2 cellular contexts compared by ENCODE assay signal in genomic region chr22:17580461-17581031, GRCh38.
TF ChIP-seq lines count a peak whose summit lies in the region.

No MANE protein-coding gene starts in this region.

TF ChIP-seq in A549, 52 proteins besides CTCF, POLR2A, EP300 and RAD21:
- no peak for TF ChIP-seq PHF8 (IDR thresholded peaks at IDR 0.05; ENCODE audit: borderline replicate concordance, low read depth)
- no peak for TF ChIP-seq HMGXB4 (CRISPR knock-in tag; IDR thresholded peaks at IDR 0.05; ENCODE audit: borderline replicate concordance)
- TF ChIP-seq REST (IDR thresholded peaks at IDR 0.05): no peak
- TF ChIP-seq TP53 (CRISPR knock-in tag; IDR thresholded peaks at IDR 0.05): no peak
- no peak for TF ChIP-seq MAFK (IDR thresholded peaks at IDR 0.05; ENCODE audit: partially characterized antibody)
- no peak for TF ChIP-seq CEBPB (IDR thresholded peaks at IDR 0.05)
- no peak for TF ChIP-seq TFCP2L1 (CRISPR knock-in tag; IDR thresholded peaks at IDR 0.05)
- no peak for TF ChIP-seq ELK1 (IDR thresholded peaks at IDR 0.05; ENCODE audit: low read depth, low read length)
- TF ChIP-seq ESRRA (IDR thresholded peaks at IDR 0.05; ENCODE audit: borderline replicate concordance, low read length): no peak

TF ChIP-seq in endothelial cell of umbilical vein, 7 proteins besides CTCF, POLR2A, EP300 and RAD21:
- TF ChIP-seq MYC (IDR thresholded peaks at IDR 0.05; ENCODE audit: low read depth, low read length) (no peak), EZH2 (IDR thresholded peaks at IDR 0.05; ENCODE audit: borderline replicate concordance, low read depth, low read length, severe bottlenecking) (no peak), GATA2 (IDR thresholded peaks at IDR 0.05; ENCODE audit: insufficient read depth, insufficient read length, low read depth, low read length) (no peak), MAX (IDR thresholded peaks at IDR 0.05; ENCODE audit: insufficient read depth, insufficient read length) (no peak), JUN (IDR thresholded peaks at IDR 0.05; ENCODE audit: borderline replicate concordance, insufficient read depth, insufficient read length, low read depth) (no peak), FOS (IDR thresholded peaks at IDR 0.05; ENCODE audit: borderline replicate concordance, insufficient read depth, low read length) (no peak), POLR2AphosphoS5 (IDR thresholded peaks at IDR 0.05; ENCODE audit: insufficient read depth, low read depth, low read length) (no peak)
